In the genomic region with DNA sequence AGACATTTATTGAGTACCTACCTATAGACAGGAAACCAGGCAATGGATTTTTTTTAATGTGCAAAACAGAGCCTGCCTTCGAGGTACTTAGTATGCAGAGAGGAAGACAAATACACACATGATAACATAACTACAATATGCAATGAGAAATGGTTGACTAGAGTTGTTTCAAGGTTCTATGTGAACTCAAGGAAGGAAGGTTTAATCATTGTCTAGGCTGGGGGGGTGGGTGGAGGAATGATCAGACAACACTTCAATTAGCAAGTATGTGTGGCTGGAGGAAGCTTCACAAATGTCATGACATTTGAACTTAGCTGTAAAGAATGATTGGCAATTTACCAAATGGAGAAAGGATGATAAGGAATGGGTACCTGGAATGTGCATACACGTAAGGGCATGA, we compare ENCODE assay signal across 20 cellular contexts.
DNase-seq lines count a peak whose midpoint lies in the region; TF ChIP-seq lines count a peak whose summit lies in the region.
"Had no signal": no experiment of that assay in that cellular context is flagged by ENCODE, and none has a peak within 500 bp of the region (broad histone marks: within the 10 kb centered on the region; RNA-seq: fewer than 3 reads in every experiment).

No MANE protein-coding gene starts in this region.

- H3K27me3 ChIP-seq in mesendoderm (ENCODE audit: insufficient read depth, low read length, poor library complexity), result no peaks in the 10 kb centered on the region
- H3K27me3 ChIP-seq: BE2C; BLaER1 treated with 17β-estradiol and CSF1 and Interleukin-3, amounts not matched to agents 10 nM and 100 nM had no signal

- H3K36me3 Mint-ChIP-seq in Calu3 (ENCODE audit: insufficient read depth, unreplicated experiment) (no peaks in the 10 kb centered on the region), endothelial cell (ENCODE audit: low read depth, unreplicated experiment) (no peaks in the 10 kb centered on the region)
- H3K36me3 Mint-ChIP-seq: CD14-positive monocyte; CD8-positive, alpha-beta memory T cell had no signal

- no peak overlapping the region for H3K23ac ChIP-seq in mesendoderm (ENCODE audit: low read length)

- intact Hi-C loops in Calu3 (cut with micrococcal nuclease; ENCODE audit: unreplicated experiment), result no loop called here

- no peaks in the 10 kb centered on the region for H3K36me3 ChIP-seq in mesendoderm (ENCODE audit: control insufficient read depth, insufficient read depth, low read length)
- H3K36me3 ChIP-seq: BE2C; BLaER1 treated with 17β-estradiol and CSF1 and Interleukin-3, amounts not matched to agents 10 nM and 100 nM; HAP-1 had no signal

- H3K4me3 ChIP-seq in mesendoderm (ENCODE audit: low read length), result no peak overlapping the region
- H3K4me3 ChIP-seq: BLaER1 treated with 17β-estradiol and CSF1 and Interleukin-3, amounts not matched to agents 10 nM and 100 nM; HAP-1 had no signal

- H3K4me1 Mint-ChIP-seq in Calu3 (ENCODE audit: low read depth, unreplicated experiment) (peaks cover 25% of the 10 kb centered on the region), endothelial cell (ENCODE audit: unreplicated experiment) (no peaks in the 10 kb centered on the region)
- H3K4me1 Mint-ChIP-seq: CD14-positive monocyte had no signal

- no peak overlapping the region for H2AK5ac ChIP-seq in mesendoderm (ENCODE audit: low read length)

- H3K4me3 Mint-ChIP-seq in Calu3 (ENCODE audit: low read depth, unreplicated experiment) (no peak overlapping the region), endothelial cell (ENCODE audit: unreplicated experiment) (no peak overlapping the region)
- H3K4me3 Mint-ChIP-seq: CD14-positive monocyte; CD4-positive, alpha-beta T cell; CD8-positive, alpha-beta memory T cell; HFFc6 had no signal

- H3K18ac ChIP-seq in mesendoderm (ENCODE audit: low read length), result no peak overlapping the region

- no peak overlapping the region for H2BK120ac ChIP-seq in mesendoderm (ENCODE audit: low read depth, low read length)

- no peaks in the 10 kb centered on the region for H3K79me2 ChIP-seq in mesendoderm (ENCODE audit: control insufficient read depth, insufficient read depth, low read length)

- no peaks in the 10 kb centered on the region for H3K4me1 ChIP-seq in mesendoderm (ENCODE audit: control insufficient read depth, low read depth, low read length)
- H3K4me1 ChIP-seq: BE2C, HAP-1 had no signal

- H3K27ac ChIP-seq in mesendoderm (ENCODE audit: low read depth, low read length), result no peak overlapping the region
- H3K27ac ChIP-seq: BLaER1 treated with 17β-estradiol and CSF1 and Interleukin-3, amounts not matched to agents 10 nM and 100 nM had no signal

- DNase-seq in Calu3, result peak; percentile 4
- peak; percentile 14 for DNase-seq in kidney glomerular epithelial cell (lab: John Stamatoyannopoulos, UW)
- peak; percentile 11 for DNase-seq in mesendoderm
- peak; percentile 61 for DNase-seq in renal cortical epithelial cell (ENCODE audit: low read depth)
- DNase-seq in stimulated activated CD4-positive, alpha-beta T cell treated with anti-CD3 and anti-CD28 coated beads, Interleukin-4, amount 100 ng/mL, for 24 hours, result no peak
- no peak for DNase-seq in central memory CD4-positive, alpha-beta T cell
- no peak for DNase-seq in endothelial cell (ENCODE audit: low spot score)
- DNase-seq: 8988T; AML-193; BE2C; CD4-positive, alpha-beta T cell; CD8-positive, alpha-beta memory T cell; DMS53; DMS79 treated with DMSO at 0.1 percent for 48 hours; GF-D8; GOT3; HFFc6 had no signal

- CTCF ChIA-PET in Calu3 (lab: Charles Lee), result no interaction called here

- H3K79me1 ChIP-seq in mesendoderm (ENCODE audit: low read length), result no peaks in the 10 kb centered on the region

- H3K9me3 Mint-ChIP-seq in Calu3 (ENCODE audit: low read depth, unreplicated experiment) (no peaks in the 10 kb centered on the region), endothelial cell (ENCODE audit: unreplicated experiment) (no peaks in the 10 kb centered on the region)
- H3K9me3 Mint-ChIP-seq: CD4-positive, alpha-beta T cell; HFFc6 had no signal

- WGBS in mesendoderm (ENCODE audit: extremely low coverage, insufficient coverage, low lambda C conversion rate), result no CpG with 5 or more reads among the region's 2 CpGs

- H2BK5ac ChIP-seq in mesendoderm (ENCODE audit: low read length), result no peak overlapping the region

- no peak overlapping the region for H3K27ac Mint-ChIP-seq in Calu3 (ENCODE audit: unreplicated experiment)
- H3K27ac Mint-ChIP-seq in endothelial cell (ENCODE audit: unreplicated experiment), result no peak overlapping the region
- H3K27ac Mint-ChIP-seq: CD14-positive monocyte; CD4-positive, alpha-beta T cell; HFFc6 had no signal

- H2BK15ac ChIP-seq in mesendoderm (replicated peaks; ENCODE audit: low read depth), result no peak overlapping the region

- no peak overlapping the region for H3K4me2 ChIP-seq in mesendoderm (ENCODE audit: low read length)
- H3K4me2 ChIP-seq: BLaER1 treated with 17β-estradiol and CSF1 and Interleukin-3, amounts not matched to agents 10 nM and 100 nM had no signal

- no peak overlapping the region for H3K4ac ChIP-seq in mesendoderm (ENCODE audit: low read depth, low read length)

- H4K8ac ChIP-seq in mesendoderm (ENCODE audit: low read depth, low read length), result no peak overlapping the region

- no peaks in the 10 kb centered on the region for H3K27me3 Mint-ChIP-seq in Calu3 (ENCODE audit: unreplicated experiment)
- no peaks in the 10 kb centered on the region for H3K27me3 Mint-ChIP-seq in endothelial cell (ENCODE audit: unreplicated experiment)
- H3K27me3 Mint-ChIP-seq: CD4-positive, alpha-beta T cell; CD8-positive, alpha-beta memory T cell had no signal

- TF ChIP-seq CTCF in Calu3 (IDR thresholded peaks at IDR 0.05; ENCODE audit: unreplicated experiment) (no peak), endothelial cell (IDR thresholded peaks at IDR 0.05; ENCODE audit: unreplicated experiment) (no peak)

- no peak overlapping the region for H3K9ac ChIP-seq in mesendoderm (ENCODE audit: low read length)
- H3K9ac ChIP-seq: BLaER1 treated with 17β-estradiol and CSF1 and Interleukin-3, amounts not matched to agents 10 nM and 100 nM had no signal

- H3K56ac ChIP-seq in mesendoderm (ENCODE audit: low read length), result no peak overlapping the region

- BruUV-seq in Calu3 (replicated peaks; lab: Mats Ljungman, UMichigan), result no TSS peak

- H4K5ac ChIP-seq in mesendoderm (ENCODE audit: low read length), result no peak overlapping the region

Comparison
In these comparisons a context has a peak if more than half of its experiments do, and no peak if none do; other contexts are left out.
1. DNase-seq: peak in Calu3 (single experiment), kidney glomerular epithelial cell (single experiment), mesendoderm (single experiment) and renal cortical epithelial cell (single experiment); none in stimulated activated CD4-positive, alpha-beta T cell treated with anti-CD3 and anti-CD28 coated beads, Interleukin-4, amount 100 ng/mL, for 24 hours (single experiment), central memory CD4-positive, alpha-beta T cell (single experiment) and endothelial cell (single experiment).